8 cellular contexts compared by ENCODE assay signal in the genomic region with DNA sequence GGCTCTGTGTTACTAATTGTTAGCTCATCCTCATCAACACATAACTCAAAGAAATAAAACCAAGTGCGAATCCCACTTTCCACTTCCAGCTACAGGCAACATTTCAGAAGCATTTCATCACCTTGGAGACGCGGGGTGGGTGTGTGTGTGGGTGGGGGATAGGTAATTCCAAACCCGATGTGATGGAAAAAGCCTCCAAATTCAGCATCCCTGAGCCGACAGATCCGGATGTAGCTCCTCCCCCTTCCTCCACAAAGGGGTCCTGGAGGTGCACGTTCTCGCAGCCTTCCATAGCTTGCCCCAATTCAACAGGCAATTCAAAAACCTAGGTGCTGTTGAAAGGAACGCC. TPM values are rescaled to one million over a fixed set of nuclear protein-coding genes. Genes with fewer than 3 reads are reported as not detected.
DNase-seq lines count a peak whose midpoint lies in the region; ATAC-seq, FAIRE-seq and TF ChIP-seq lines count a peak whose summit lies in the region.

No MANE protein-coding gene starts in this region.

- H3K14ac ChIP-seq in IMR-90 (replicated peaks; ENCODE audit: low read depth, low read length) = peak overlapping the region; percentile 44

- H3K79me1 ChIP-seq in IMR-90 (ENCODE audit: low read depth in 1 of 2, low read length in 2 of 2) = peaks cover 21% of the 10 kb centered on the region in 2 experiments; a peak in 3 of 4 replicates

- H3K4me1 ChIP-seq in IMR-90 (ENCODE audit: control insufficient read depth, insufficient read depth, low read length) = no peaks in the 10 kb centered on the region
- peaks cover 33% of the 10 kb centered on the region for H3K4me1 ChIP-seq in smooth muscle cell (ENCODE audit: low read depth)

- no peak overlapping the region for H2AK5ac ChIP-seq in IMR-90 (ENCODE audit: low read depth, low read length)

- POLR2A ChIA-PET in IMR-90 (lab: Charles Lee; ENCODE audit: unreplicated experiment) = no interaction called here

- no peak overlapping the region for H2BK120ac ChIP-seq in IMR-90 (ENCODE audit: low read depth, low read length)

- no peak for FAIRE-seq in GM12892 (lab: Jason Lieb, UNC)

- no peaks in the 10 kb centered on the region for H3K9me3 ChIP-seq in IMR-90 (ENCODE audit: control insufficient read depth, insufficient read depth, low read length)
- H3K9me3 ChIP-seq in smooth muscle cell (replicated peaks; ENCODE audit: low read depth) = no peaks in the 10 kb centered on the region

- H3K27ac Mint-ChIP-seq in activated T-helper 1 cell treated with anti-CD3 and anti-CD28 coated beads, Interleukin-12 subunit alpha, Interleukin-12 subunit beta, Interleukin-2, Interleukin-4 antibody, amounts not matched to agents 30 ng/mL and 10 ng/mL and 1 ng/mL, durations not matched to agents 14 hours and 24 hours and 36 hours = peak overlapping the region; percentile 100

- H3K27me3 ChIP-seq in IMR-90 (ENCODE audit: control insufficient read depth, insufficient read depth, low read length) (no peaks in the 10 kb centered on the region), smooth muscle cell (ENCODE audit: low read depth) (no peaks in the 10 kb centered on the region)

- peak overlapping the region; percentile 84 for H3K9ac ChIP-seq in IMR-90 (ENCODE audit: low read depth, low read length)
- peak overlapping the region; percentile 97 for H3K9ac ChIP-seq in smooth muscle cell (ENCODE audit: low read depth)

- H3K4me2 ChIP-seq in IMR-90 (ENCODE audit: low read depth, low read length) (peak overlapping the region; percentile 71), smooth muscle cell (peak overlapping the region; percentile 93)

- intact Hi-C loops in IMR-90 (cut with micrococcal nuclease) = loop anchor here (5.0 kb wide), 1 partner anchor 685 kb away; no protein-coding TSS in a partner anchor
- intact Hi-C loops in activated T-helper 1 cell treated with anti-CD3 and anti-CD28 coated beads, Interleukin-12 subunit alpha, Interleukin-12 subunit beta, Interleukin-2, Interleukin-4 antibody, amounts not matched to agents 30 ng/mL and 10 ng/mL and 1 ng/mL, durations not matched to agents 14 hours and 24 hours and 36 hours (cut with micrococcal nuclease) = loop anchor here (2.0 to 10.0 kb wide), 8 partner anchors 20 to 1056 kb away; a partner anchor contains a TSS

- peak overlapping the region; percentile 26; the same call in 1 of the 2 replicates for H4K5ac ChIP-seq in IMR-90 (ENCODE audit: low read depth, low read length)

- peaks cover 2% of the 10 kb centered on the region for H3K27me3 Mint-ChIP-seq in activated T-helper 1 cell treated with anti-CD3 and anti-CD28 coated beads, Interleukin-12 subunit alpha, Interleukin-12 subunit beta, Interleukin-2, Interleukin-4 antibody, amounts not matched to agents 30 ng/mL and 10 ng/mL and 1 ng/mL, durations not matched to agents 14 hours and 24 hours and 36 hours (ENCODE audit: insufficient read depth)

- dilution Hi-C loops in IMR-90 (cut with HindIII; ENCODE audit: low sequenced_read_pairs, unreplicated experiment) = no loop called here

- H3K36me3 Mint-ChIP-seq in activated T-helper 1 cell treated with anti-CD3 and anti-CD28 coated beads, Interleukin-12 subunit alpha, Interleukin-12 subunit beta, Interleukin-2, Interleukin-4 antibody, amounts not matched to agents 30 ng/mL and 10 ng/mL and 1 ng/mL, durations not matched to agents 14 hours and 24 hours and 36 hours (ENCODE audit: low read depth) = peaks cover 11% of the 10 kb centered on the region

- CTCF ChIA-PET in IMR-90 (lab: Yijun Ruan, JAX) = interaction anchor here (0.6 to 1.0 kb wide), 3 partner anchors 18 to 1099 kb away, joined by 3 to 5 read pairs (median 4); no protein-coding TSS in a partner anchor

- H3K18ac ChIP-seq in IMR-90 (ENCODE audit: low read depth, low read length) = no peak overlapping the region

- peak overlapping the region; percentile 77 for H3K27ac ChIP-seq in IMR-90 (ENCODE audit: insufficient read depth, low read length)
- peak overlapping the region; percentile 89 for H3K27ac ChIP-seq in smooth muscle cell (ENCODE audit: low read depth)

- H3K9me1 ChIP-seq in IMR-90 (ENCODE audit: insufficient read depth, low read length) = no peaks in the 10 kb centered on the region; the same call in 1 of the 2 replicates

- WGBS in IMR-90 (ENCODE audit: extremely low coverage in 2 of 2, insufficient read length in 1 of 2), 2 experiments = no CpG with 5 or more reads among the region's 9 CpGs
- WGBS in smooth muscle cell (ENCODE audit: low lambda C conversion rate) = 2% methylated on average over 9 of the region's 9 CpGs

- H3K4me3 ChIP-seq in IMR-90 (ENCODE audit: insufficient read depth, low read depth, low read length) (peak overlapping the region; percentile 72), iPS-11a (ENCODE audit: low read depth, low read length) (peak overlapping the region; percentile 86), smooth muscle cell (peak overlapping the region; percentile 88)

- H4K91ac ChIP-seq in IMR-90 (ENCODE audit: insufficient read depth, low read depth, low read length) = peak overlapping the region; percentile 68; the same call in 1 of the 2 replicates

- TF ChIP-seq POLR2A in IMR-90 (IDR thresholded peaks at IDR 0.05; ENCODE audit: low read depth, low read length) (no peak; the same call in 1 of the 2 replicates), GM12892 (IDR thresholded peaks at IDR 0.05; ENCODE audit: low read depth, low read length) (no peak)

- H2AFZ ChIP-seq in IMR-90 (replicated peaks; ENCODE audit: low read length, poor library complexity) (peak overlapping the region; percentile 89), smooth muscle cell (ENCODE audit: low read depth) (peak overlapping the region; percentile 78)

- peak overlapping the region; percentile 31 to 77; a peak in 1 of 4 replicates for H4K8ac ChIP-seq in IMR-90 (ENCODE audit: low read depth in 2 of 2, low read length in 2 of 2)

- TF ChIP-seq CTCF in IMR-90 (conservative IDR thresholded peaks at IDR 0.05; ENCODE audit: low read depth, low read length) (no peak), smooth muscle cell (IDR thresholded peaks at IDR 0.05; ENCODE audit: borderline replicate concordance, insufficient read depth, poor library complexity, severe bottlenecking) (no peak)

- peaks cover 55% of the 10 kb centered on the region for H3K4me1 Mint-ChIP-seq in activated T-helper 1 cell treated with anti-CD3 and anti-CD28 coated beads, Interleukin-12 subunit alpha, Interleukin-12 subunit beta, Interleukin-2, Interleukin-4 antibody, amounts not matched to agents 30 ng/mL and 10 ng/mL and 1 ng/mL, durations not matched to agents 14 hours and 24 hours and 36 hours (ENCODE audit: low read depth)

- no peak for TF ChIP-seq RAD21 in IMR-90 (IDR thresholded peaks at IDR 0.05; ENCODE audit: low read length)

- H3K79me2 ChIP-seq in smooth muscle cell (ENCODE audit: low read depth) = peaks cover 38% of the 10 kb centered on the region

- no peak overlapping the region for H3K23ac ChIP-seq in IMR-90 (ENCODE audit: low read depth, low read length)

- DNase-seq in IMR-90 (peak; percentile 11), smooth muscle cell (lab: John Stamatoyannopoulos, UW; ENCODE audit: unreplicated experiment) (no peak), NCI-H1417 (lab: John Stamatoyannopoulos, UW) (no peak), GM12892 (ENCODE audit: insufficient read length) (no peak)
- no peak for DNase-seq in activated T-helper 1 cell treated with anti-CD3 and anti-CD28 coated beads, Interleukin-12 subunit alpha, Interleukin-12 subunit beta, Interleukin-2, Interleukin-4 antibody, amounts not matched to agents 30 ng/mL and 10 ng/mL and 1 ng/mL, durations not matched to agents 14 hours and 24 hours and 36 hours (ENCODE audit: low spot score)
- DNase-seq in activated CD4-positive, CD25-positive, alpha-beta regulatory T cell treated with anti-CD3 and anti-CD28 coated beads, Interleukin-2, amount 50 U/mL, for 72 hours = no peak

- ATAC-seq in GM19395 (IDR thresholded peaks at IDR 0.05; ENCODE audit: unreplicated experiment) = peak; percentile 6
- no peak; the same call in 1 of the 2 replicates for ATAC-seq in IMR-90 (ENCODE audit: low read depth)

- no peaks in the 10 kb centered on the region for H3F3A ChIP-seq in smooth muscle cell (ENCODE audit: low read depth)

- H3K4me3 Mint-ChIP-seq in activated T-helper 1 cell treated with anti-CD3 and anti-CD28 coated beads, Interleukin-12 subunit alpha, Interleukin-12 subunit beta, Interleukin-2, Interleukin-4 antibody, amounts not matched to agents 30 ng/mL and 10 ng/mL and 1 ng/mL, durations not matched to agents 14 hours and 24 hours and 36 hours = peak overlapping the region; percentile 100

- H3K4ac ChIP-seq in IMR-90 (ENCODE audit: low read depth, low read length) = peak overlapping the region; percentile 86

- H2BK20ac ChIP-seq in IMR-90 (ENCODE audit: low read depth, low read length) = no peak overlapping the region

- peak overlapping the region; percentile 61 for H2BK5ac ChIP-seq in IMR-90 (ENCODE audit: low read depth, low read length, poor library complexity, severe bottlenecking)

- no peak overlapping the region for H2BK15ac ChIP-seq in IMR-90 (ENCODE audit: low read depth, low read length)

- peak overlapping the region; percentile 68; the same call in 1 of the 2 replicates for H3K56ac ChIP-seq in IMR-90 (ENCODE audit: extremely low read depth, insufficient read depth, low read length)

- BruUV-seq in IMR-90 (replicated peaks; lab: Mats Ljungman, UMichigan) = no TSS peak

- in situ Hi-C loops in IMR-90 (cut with MboI; ENCODE audit: low sequenced_read_pairs) = loop anchor here (25.0 kb wide), 1 partner anchor 705 kb away; no protein-coding TSS in a partner anchor

- H4K20me1 ChIP-seq in IMR-90 (ENCODE audit: insufficient read depth, low read length) (no peaks in the 10 kb centered on the region; the same call in 1 of the 2 replicates), smooth muscle cell (ENCODE audit: low read depth) (peaks cover 33% of the 10 kb centered on the region)

- H3K9me3 Mint-ChIP-seq in activated T-helper 1 cell treated with anti-CD3 and anti-CD28 coated beads, Interleukin-12 subunit alpha, Interleukin-12 subunit beta, Interleukin-2, Interleukin-4 antibody, amounts not matched to agents 30 ng/mL and 10 ng/mL and 1 ng/mL, durations not matched to agents 14 hours and 24 hours and 36 hours = no peaks in the 10 kb centered on the region

- peaks cover 6% of the 10 kb centered on the region for H3K36me3 ChIP-seq in IMR-90 (ENCODE audit: control insufficient read depth, insufficient read depth, low read length)
- H3K36me3 ChIP-seq in smooth muscle cell (ENCODE audit: low read depth) = peaks cover 15% of the 10 kb centered on the region

- peak overlapping the region; percentile 68 for H2AK9ac ChIP-seq in IMR-90 (replicated peaks; ENCODE audit: low read depth, low read length, poor library complexity)

RNA-seq across cellular contexts. Expression of a gene that starts 0.5 kb away (rescaled TPM):
- total RNA-seq in IMR-90 (2012; rRNA removed) = 43.7 and 68.9 TPM in 2 replicates
- polyA plus RNA-seq in IMR-90 (2012; rRNA removed) = 11.7 and 16.3 TPM in 2 replicates
- 1.8 and 2.8 TPM in 2 replicates for polyA plus RNA-seq in IMR-90 (2012; cell fraction: cytosol; rRNA removed)
- 0.47 and 5.5 TPM in 2 replicates for polyA plus RNA-seq in IMR-90 (2012; cell fraction: nucleus; rRNA removed; ENCODE audit: low replicate concordance)
- 43.6 and 50.4 TPM in 2 replicates for total RNA-seq in activated T-helper 1 cell treated with anti-CD3 and anti-CD28 coated beads, Interleukin-12 subunit alpha, Interleukin-12 subunit beta, Interleukin-2, Interleukin-4 antibody, amounts not matched to agents 30 ng/mL and 10 ng/mL and 1 ng/mL, durations not matched to agents 14 hours and 24 hours and 36 hours
- 115 and 151 TPM in 2 replicates for total RNA-seq in smooth muscle cell
- 39.5 and 51.9 TPM in 2 replicates for polyA plus RNA-seq in smooth muscle cell
- 17.0 TPM for polyA plus RNA-seq in GM12892 (2012; ENCODE audit: missing spikeins)
